Comparison of ENCODE assay signal across 21 cellular contexts in the genomic region with DNA sequence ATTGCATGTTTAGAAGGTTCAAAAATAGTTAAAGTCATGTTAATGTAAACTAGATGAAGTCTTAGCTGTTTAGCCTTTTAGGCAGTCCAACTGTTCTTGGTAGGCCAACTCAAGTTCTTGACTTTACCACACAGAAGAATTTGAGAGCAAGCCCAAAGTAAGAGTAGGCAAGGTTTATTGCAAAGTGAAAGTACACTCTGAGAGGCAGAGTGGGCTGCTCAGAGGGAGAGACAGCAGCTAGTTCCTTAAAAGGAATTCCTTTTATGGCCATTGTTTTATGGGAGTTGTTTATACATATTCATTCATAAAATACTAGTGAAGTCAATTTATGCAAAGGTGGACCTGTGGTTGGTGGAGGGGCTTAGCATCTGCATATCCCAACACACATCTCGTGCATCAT.
A peak's percentile ranks its signal among the peaks of the same experiment; 100 is the strongest.
DNase-seq lines count a peak whose midpoint lies in the region; ATAC-seq, FAIRE-seq and TF ChIP-seq lines count a peak whose summit lies in the region.
"Had no signal": no experiment of that assay in that cellular context is flagged by ENCODE, and none has a peak within 500 bp of the region (broad histone marks: within the 10 kb centered on the region; RNA-seq: fewer than 3 reads in every experiment).

No MANE protein-coding gene starts in this region.

- no peak for DNase-seq in activated naive CD8-positive, alpha-beta T cell treated with anti-CD3 and anti-CD28 coated beads, Interleukin-2, amount 10 ng/mL, durations not matched to agents 7 days and 5 days
- DNase-seq in activated naive CD8-positive, alpha-beta T cell treated with anti-CD3 and anti-CD28 coated beads, Interleukin-2, amount 50 U/mL, for 24 hours: no peak
- no peak for DNase-seq in H1 (ENCODE audit: low read depth in 1 of 2, low spot score in 2 of 2)
- DNase-seq in osteoblast (ENCODE audit: insufficient read length, low spot score, missing footprints): no peak
- no peak for DNase-seq in NCI-H1417 (lab: John Stamatoyannopoulos, UW)
- DNase-seq in DMS 273 treated with DMSO at 0.1 percent for 48 hours (lab: John Stamatoyannopoulos, UW): no peak
- DNase-seq: activated CD4-positive, alpha-beta memory T cell treated with anti-CD3 and anti-CD28 coated beads, Interleukin-2, amount 10 ng/mL, durations not matched to agents 7 days and 5 days; activated naive CD4-positive, alpha-beta T cell treated with anti-CD3 and anti-CD28 coated beads, Interleukin-2, amount 50 U/mL, for 16 hours; activated T-cell treated with anti-CD3 and anti-CD28 coated beads, Interleukin-2, amount 50 U/mL, for 1 hour; effector CD8-positive, alpha-beta T cell; heart left ventricle; left ventricle myocardium inferior; NCI-H1436 treated with DMSO at 0.1 percent for 48 hours; stimulated activated CD4-positive, alpha-beta T cell treated with anti-CD3 and anti-CD28 coated beads, Interleukin-1b, Interleukin-23, amount 100 ng/mL, for 48 hours; stimulated activated naive B cell treated with anti-CD40 and anti-IgM and Interleukin-4, amounts not matched to agents 10 μg/mL and 1 μg/mL and 100 μg/mL, for 72 hours; T1000 had no signal

- H3K36me3 ChIP-seq in OCI-LY1 (ENCODE audit: insufficient read depth, low read length) (no peaks in the 10 kb centered on the region), H1 (ENCODE audit: control insufficient read depth in 2 of 4, insufficient read depth in 4 of 4, low read length in 3 of 4) (no peaks in the 10 kb centered on the region), osteoblast (ENCODE audit: insufficient read depth, low read length) (no peaks in the 10 kb centered on the region)
- H3K36me3 ChIP-seq: HAP-1, heart left ventricle, left ventricle myocardium inferior had no signal

- ATAC-seq in activated naive CD8-positive, alpha-beta T cell treated with anti-CD3 and anti-CD28 coated beads, Interleukin-2, amount 10 ng/mL, durations not matched to agents 7 days and 5 days (ENCODE audit: low read depth): no peak
- no peak for ATAC-seq in activated naive CD8-positive, alpha-beta T cell treated with anti-CD3 and anti-CD28 coated beads, Interleukin-2, amount 50 U/mL, for 24 hours
- ATAC-seq in GM18517 (IDR thresholded peaks at IDR 0.05; ENCODE audit: unreplicated experiment): no peak
- ATAC-seq: heart left ventricle; stimulated activated naive B cell treated with anti-CD40 and anti-IgM and Interleukin-4, amounts not matched to agents 10 μg/mL and 1 μg/mL and 100 μg/mL, for 72 hours had no signal

- no peak overlapping the region for H3K14ac ChIP-seq in H1 (ENCODE audit: insufficient read length)

- no peak overlapping the region for H4K91ac ChIP-seq in H1 (replicated peaks; ENCODE audit: insufficient read length, low read length)

- TF ChIP-seq CTCF in OCI-LY1 (IDR thresholded peaks at IDR 0.05; ENCODE audit: low read length) (no peak), H1 (IDR thresholded peaks at IDR 0.05; ENCODE audit: control extremely low read depth in 1 of 3, insufficient read depth in 1 of 3, low read depth in 1 of 3, low read length in 3 of 3) (no peak), osteoblast (IDR thresholded peaks at IDR 0.05; ENCODE audit: extremely low read depth, low read depth, low read length) (no peak)

- H3K9ac ChIP-seq in OCI-LY1 (ENCODE audit: low read length): no peak overlapping the region
- no peak overlapping the region for H3K9ac ChIP-seq in H1 (replicated peaks in 1 of 4; ENCODE audit: extremely low read depth in 1 of 4, low read depth in 3 of 4, low read length in 3 of 4)

- H3K27ac ChIP-seq in OCI-LY1 (ENCODE audit: low read depth, low read length, poor library complexity, severe bottlenecking): no peak overlapping the region
- no peak overlapping the region for H3K27ac ChIP-seq in H1 (ENCODE audit: low read depth, low read length)
- no peak overlapping the region for H3K27ac ChIP-seq in osteoblast (ENCODE audit: low read depth, low read length)
- H3K27ac ChIP-seq: heart left ventricle, left ventricle myocardium inferior, testis had no signal

- H3K23ac ChIP-seq in H1 (ENCODE audit: insufficient read length): no peak overlapping the region

- H3K79me2 ChIP-seq in OCI-LY1 (ENCODE audit: insufficient read depth, low read length) (no peaks in the 10 kb centered on the region), H1 (ENCODE audit: control insufficient read depth in 1 of 2, insufficient read depth in 2 of 2, low read length in 2 of 2) (no peaks in the 10 kb centered on the region), osteoblast (ENCODE audit: insufficient read depth, low read length) (no peaks in the 10 kb centered on the region)

- H2BK20ac ChIP-seq in H1 (ENCODE audit: low read length): peak overlapping the region; percentile 2; the same call in 1 of the 2 replicates

- no peak for TF ChIP-seq POLR2A in H1 (IDR thresholded peaks at IDR 0.05; ENCODE audit: control extremely low read depth in 1 of 2, low read depth in 2 of 2, low read length in 2 of 2)

- H3K4ac ChIP-seq in H1 (replicated peaks; ENCODE audit: insufficient read length, low read depth, low read length): peak overlapping the region; percentile 7

- no peaks in the 10 kb centered on the region for H3K79me1 ChIP-seq in H1 (ENCODE audit: low read depth, low read length)

- WGBS in H1 (ENCODE audit: extremely low coverage in 1 of 2, insufficient coverage in 1 of 2, insufficient read length in 1 of 2, insufficient replicate concordance in 2 of 2, low coverage in 1 of 2, low lambda C conversion rate in 2 of 2, missing lambda C conversion rate in 1 of 2), 2 experiments: 85% methylated on average over 1 of the region's 1 CpG; no CpG with 5 or more reads in 1 of the 2 experiments

- H3K27me3 Mint-ChIP-seq in activated naive CD8-positive, alpha-beta T cell treated with anti-CD3 and anti-CD28 coated beads, Interleukin-2, amount 10 ng/mL, durations not matched to agents 7 days and 5 days: no peaks in the 10 kb centered on the region
- H3K27me3 Mint-ChIP-seq in activated naive CD8-positive, alpha-beta T cell treated with anti-CD3 and anti-CD28 coated beads, Interleukin-2, amount 50 U/mL, for 24 hours: no peaks in the 10 kb centered on the region
- H3K27me3 Mint-ChIP-seq: activated CD4-positive, alpha-beta memory T cell treated with anti-CD3 and anti-CD28 coated beads, Interleukin-2, amount 10 ng/mL, durations not matched to agents 7 days and 5 days; progenitor cell of endocrine pancreas; stimulated activated naive B cell treated with anti-CD40 and anti-IgM and Interleukin-4, amounts not matched to agents 10 μg/mL and 1 μg/mL and 100 μg/mL, for 72 hours had no signal

- H3K23me2 ChIP-seq in H1 (ENCODE audit: low read depth, low read length): no peaks in the 10 kb centered on the region

- H2BK5ac ChIP-seq in H1 (ENCODE audit: low read depth, low read length): no peak overlapping the region; the same call in 1 of the 2 replicates

- H3K27ac Mint-ChIP-seq in activated naive CD8-positive, alpha-beta T cell treated with anti-CD3 and anti-CD28 coated beads, Interleukin-2, amount 10 ng/mL, durations not matched to agents 7 days and 5 days: no peak overlapping the region
- no peak overlapping the region for H3K27ac Mint-ChIP-seq in activated naive CD8-positive, alpha-beta T cell treated with anti-CD3 and anti-CD28 coated beads, Interleukin-2, amount 50 U/mL, for 24 hours
- H3K27ac Mint-ChIP-seq: activated CD4-positive, alpha-beta memory T cell treated with anti-CD3 and anti-CD28 coated beads, Interleukin-2, amount 10 ng/mL, durations not matched to agents 7 days and 5 days; progenitor cell of endocrine pancreas; stimulated activated naive B cell treated with anti-CD40 and anti-IgM and Interleukin-4, amounts not matched to agents 10 μg/mL and 1 μg/mL and 100 μg/mL, for 72 hours had no signal

- 0 out of 2 replicates have a peak overlapping the region, but pooled peaks have one; percentile 40 for H2BK12ac ChIP-seq in H1 (ENCODE audit: low read depth, low read length)

- CTCF ChIA-PET in H1 (lab: Charles Lee; ENCODE audit: partially characterized antibody): no interaction called here

- H3K4me3 ChIP-seq in OCI-LY1 (ENCODE audit: low read depth, low read length, poor library complexity, severe bottlenecking): no peak overlapping the region
- H3K4me3 ChIP-seq in H1 (ENCODE audit: extremely low read depth in 1 of 4, insufficient read depth in 2 of 4, low read depth in 3 of 4, low read length in 4 of 4): no peak overlapping the region
- H3K4me3 ChIP-seq in osteoblast (ENCODE audit: insufficient read depth, low read length): peak overlapping the region; percentile 13
- H3K4me3 ChIP-seq: HAP-1, heart left ventricle, left ventricle myocardium inferior, testis had no signal

- no peak overlapping the region for H3K56ac ChIP-seq in H1 (replicated peaks; ENCODE audit: insufficient read length, low read depth, low read length)

- no peaks in the 10 kb centered on the region for H3K9me3 ChIP-seq in OCI-LY1 (ENCODE audit: low read length)
- H3K9me3 ChIP-seq in H1 (ENCODE audit: insufficient read depth in 2 of 2, low read depth in 1 of 2, low read length in 1 of 2): no peaks in the 10 kb centered on the region; a peak in 1 of 4 replicates
- H3K9me3 ChIP-seq in osteoblast (ENCODE audit: low read depth, low read length): no peaks in the 10 kb centered on the region
- H3K9me3 ChIP-seq: HAP-1, heart left ventricle, testis had no signal

- H2AFZ ChIP-seq in OCI-LY1 (ENCODE audit: low read length): no peak overlapping the region
- no peak overlapping the region for H2AFZ ChIP-seq in H1 (ENCODE audit: low read length)
- peak overlapping the region; percentile 67 for H2AFZ ChIP-seq in osteoblast (ENCODE audit: low read length)

- no peak overlapping the region for H4K8ac ChIP-seq in H1 (ENCODE audit: extremely low read depth, insufficient read depth, low read length)

- H4K5ac ChIP-seq in H1 (ENCODE audit: insufficient read length, low read depth, low read length): no peak overlapping the region

- no peaks in the 10 kb centered on the region for H3K9me3 Mint-ChIP-seq in activated naive CD8-positive, alpha-beta T cell treated with anti-CD3 and anti-CD28 coated beads, Interleukin-2, amount 10 ng/mL, durations not matched to agents 7 days and 5 days
- H3K9me3 Mint-ChIP-seq in activated naive CD8-positive, alpha-beta T cell treated with anti-CD3 and anti-CD28 coated beads, Interleukin-2, amount 50 U/mL, for 24 hours: no peaks in the 10 kb centered on the region

- H3K36me3 Mint-ChIP-seq in activated naive CD8-positive, alpha-beta T cell treated with anti-CD3 and anti-CD28 coated beads, Interleukin-2, amount 10 ng/mL, durations not matched to agents 7 days and 5 days: no peaks in the 10 kb centered on the region
- H3K36me3 Mint-ChIP-seq in activated naive CD8-positive, alpha-beta T cell treated with anti-CD3 and anti-CD28 coated beads, Interleukin-2, amount 50 U/mL, for 24 hours (ENCODE audit: low read depth): no peaks in the 10 kb centered on the region
- H3K36me3 Mint-ChIP-seq: stimulated activated naive B cell treated with anti-CD40 and anti-IgM and Interleukin-4, amounts not matched to agents 10 μg/mL and 1 μg/mL and 100 μg/mL, for 72 hours had no signal

- peak overlapping the region; percentile 23; the same call in 1 of the 2 replicates for H3K4me2 ChIP-seq in OCI-LY1 (ENCODE audit: low read length)
- H3K4me2 ChIP-seq in H1 (ENCODE audit: insufficient read depth in 1 of 2, low read depth in 2 of 2, low read length in 2 of 2): 0 out of 4 replicates have a peak overlapping the region, but pooled peaks of 1 of the 2 experiments have one; percentile 43
- peak overlapping the region; percentile 69 for H3K4me2 ChIP-seq in osteoblast (ENCODE audit: insufficient read depth, low read length)

- H2BK15ac ChIP-seq in H1 (ENCODE audit: low read length): no peak overlapping the region; the same call in 1 of the 2 replicates

- H3K9me2 ChIP-seq in OCI-LY1 (ENCODE audit: low read depth, low read length): no peaks in the 10 kb centered on the region

- peak overlapping the region; percentile 37 for H3K4me3 Mint-ChIP-seq in activated naive CD8-positive, alpha-beta T cell treated with anti-CD3 and anti-CD28 coated beads, Interleukin-2, amount 10 ng/mL, durations not matched to agents 7 days and 5 days
- H3K4me3 Mint-ChIP-seq in activated naive CD8-positive, alpha-beta T cell treated with anti-CD3 and anti-CD28 coated beads, Interleukin-2, amount 50 U/mL, for 24 hours: no peak overlapping the region
- H3K4me3 Mint-ChIP-seq: activated CD4-positive, alpha-beta memory T cell treated with anti-CD3 and anti-CD28 coated beads, Interleukin-2, amount 10 ng/mL, durations not matched to agents 7 days and 5 days; stimulated activated naive B cell treated with anti-CD40 and anti-IgM and Interleukin-4, amounts not matched to agents 10 μg/mL and 1 μg/mL and 100 μg/mL, for 72 hours had no signal

- FAIRE-seq in H1 (lab: Jason Lieb, UNC): no peak

- H3F3A ChIP-seq in OCI-LY1 (ENCODE audit: insufficient read depth, low read length): 0 out of 2 replicates have a peak, but pooled peaks cover 3% of the 10 kb centered on the region

- TF ChIP-seq RAD21 in H1 (IDR thresholded peaks at IDR 0.05 in 1 of 2, conservative IDR thresholded peaks at IDR 0.05 in 1 of 2; ENCODE audit: low read depth in 2 of 2, low read length in 2 of 2): no peak

- no peak for TF ChIP-seq EP300 in H1 (IDR thresholded peaks at IDR 0.05; ENCODE audit: borderline replicate concordance in 1 of 2, low read depth in 2 of 2, low read length in 2 of 2)

- POLR2A ChIA-PET in activated naive CD8-positive, alpha-beta T cell treated with anti-CD3 and anti-CD28 coated beads, Interleukin-2, amount 10 ng/mL, durations not matched to agents 7 days and 5 days (lab: Charles Lee): no interaction called here
- POLR2A ChIA-PET in H1 (lab: Charles Lee; ENCODE audit: partially characterized antibody): interaction anchor here (1.5 kb wide), 1 partner anchor 111 kb away, joined by 4 read pairs; a partner anchor contains a TSS

- H3K18ac ChIP-seq in H1 (ENCODE audit: extremely low read depth, low read length): no peak overlapping the region

- no peaks in the 10 kb centered on the region for H3K27me3 ChIP-seq in OCI-LY1 (ENCODE audit: insufficient read depth, low read length)
- H3K27me3 ChIP-seq in H1 (replicated peaks in 1 of 4; ENCODE audit: control insufficient read depth in 3 of 4, extremely low read depth in 1 of 4, insufficient read depth in 3 of 4, low read length in 3 of 4): no peaks in the 10 kb centered on the region
- no peaks in the 10 kb centered on the region for H3K27me3 ChIP-seq in osteoblast (ENCODE audit: insufficient read depth, low read length)
- H3K27me3 ChIP-seq: heart left ventricle, testis had no signal

- no peaks in the 10 kb centered on the region for H4K20me1 ChIP-seq in OCI-LY1 (ENCODE audit: insufficient read depth, low read length)
- no peaks in the 10 kb centered on the region for H4K20me1 ChIP-seq in H1 (replicated peaks in 1 of 2; ENCODE audit: control insufficient read depth in 1 of 2, insufficient read depth in 2 of 2, low read length in 2 of 2)
- H4K20me1 ChIP-seq in osteoblast (ENCODE audit: insufficient read depth, low read length): no peaks in the 10 kb centered on the region

- H2AK5ac ChIP-seq in H1 (ENCODE audit: low read depth, low read length): no peak overlapping the region

- H2BK120ac ChIP-seq in H1 (replicated peaks; ENCODE audit: low read depth, low read length): no peak overlapping the region

- H3K4me1 ChIP-seq in OCI-LY1 (ENCODE audit: insufficient read depth, low read length, severe bottlenecking) (peaks cover 6% of the 10 kb centered on the region), H1 (replicated peaks in 1 of 4; ENCODE audit: control insufficient read depth in 3 of 4, insufficient read depth in 4 of 4, low read length in 3 of 4) (peaks cover 0 to 9% (median under 1%) of the 10 kb centered on the region in 4 experiments; a peak in 2 of 7 replicates), osteoblast (ENCODE audit: insufficient read depth, low read length) (peaks cover 3% of the 10 kb centered on the region)
- H3K4me1 ChIP-seq: heart left ventricle, left ventricle myocardium inferior had no signal

- H3K4me1 Mint-ChIP-seq in activated naive CD8-positive, alpha-beta T cell treated with anti-CD3 and anti-CD28 coated beads, Interleukin-2, amount 10 ng/mL, durations not matched to agents 7 days and 5 days: peaks cover 3% of the 10 kb centered on the region
- H3K4me1 Mint-ChIP-seq in activated naive CD8-positive, alpha-beta T cell treated with anti-CD3 and anti-CD28 coated beads, Interleukin-2, amount 50 U/mL, for 24 hours: peaks cover 6% of the 10 kb centered on the region
- H3K4me1 Mint-ChIP-seq: activated CD4-positive, alpha-beta memory T cell treated with anti-CD3 and anti-CD28 coated beads, Interleukin-2, amount 10 ng/mL, durations not matched to agents 7 days and 5 days; stimulated activated naive B cell treated with anti-CD40 and anti-IgM and Interleukin-4, amounts not matched to agents 10 μg/mL and 1 μg/mL and 100 μg/mL, for 72 hours had no signal
